In genomic region chr1:198848649-198849048, GRCh38 we compare ENCODE assay signal across 28 cellular contexts.
DNase-seq lines count a peak whose midpoint lies in the region; TF ChIP-seq lines count a peak whose summit lies in the region.
"Had no signal": no experiment of that assay in that cellular context is flagged by ENCODE, and none has a peak within 500 bp of the region (broad histone marks: within the 10 kb centered on the region; RNA-seq: fewer than 3 reads in every experiment).

No MANE protein-coding gene starts in this region.

- H3K36me3 Mint-ChIP-seq in mesothelial cell of epicardium = peaks cover 39% of the 10 kb centered on the region

- H3K4me3 Mint-ChIP-seq in mesothelial cell of epicardium = no peak overlapping the region
- H3K4me3 Mint-ChIP-seq: activated CD4-positive, alpha-beta memory T cell treated with anti-CD3 and anti-CD28 coated beads, Interleukin-2, amount 10 ng/mL, durations not matched to agents 7 days and 5 days; activated naive CD4-positive, alpha-beta T cell treated with anti-CD3 and anti-CD28 coated beads, Interleukin-2, amount 50 U/mL, for 24 hours; effector memory CD8-positive, alpha-beta T cell; stimulated activated naive B cell treated with anti-CD40 and anti-IgM and Interleukin-4, amounts not matched to agents 10 μg/mL and 1 μg/mL and 100 μg/mL, for 72 hours had no signal

- peak; percentile 35 for DNase-seq in DMS 273 (lab: John Stamatoyannopoulos, UW; ENCODE audit: unreplicated experiment)
- DNase-seq in DMS 273 treated with DMSO at 0.1 percent for 48 hours (lab: John Stamatoyannopoulos, UW) = no peak
- DNase-seq in NCI-H82 treated with DMSO at 0.1 percent for 48 hours (lab: John Stamatoyannopoulos, UW; ENCODE audit: unreplicated experiment) = peak; percentile 90
- no peak for DNase-seq in mesothelial cell of epicardium (ENCODE audit: low spot score in 2 of 2, unreplicated experiment in 2 of 2)
- DNase-seq in right atrium auricular region (ENCODE audit: low spot score) = no peak
- no peak for DNase-seq in activated CD4-positive, alpha-beta T cell treated with anti-CD3 and anti-CD28 coated beads for 1 hour
- no peak for DNase-seq in GM19240 (ENCODE audit: insufficient read length, low spot score)
- DNase-seq: activated CD4-positive, alpha-beta memory T cell treated with anti-CD3 and anti-CD28 coated beads, Interleukin-2, amount 10 ng/mL, durations not matched to agents 7 days and 5 days; activated CD8-positive, alpha-beta memory T cell treated with anti-CD3 and anti-CD28 coated beads, Interleukin-2, amount 50 U/mL, for 48 hours; amygdala; cortex of kidney; effector memory CD8-positive, alpha-beta T cell; EL; erythroblast; GM23248; left cardiac atrium; mammary epithelial cell; NCI-H1930; right lobe of liver; stimulated activated CD4-positive, alpha-beta T cell treated with anti-CD3 and anti-CD28 coated beads, Interleukin-15, amount 100 ng/mL, for 24 hours; stimulated activated naive B cell treated with anti-CD40 and anti-IgM and Interleukin-4, amounts not matched to agents 10 μg/mL and 1 μg/mL and 100 μg/mL, for 72 hours; upper lobe of right lung had no signal

- no peaks in the 10 kb centered on the region for H3K27me3 Mint-ChIP-seq in mesothelial cell of epicardium (ENCODE audit: low read depth)
- H3K27me3 Mint-ChIP-seq: activated CD4-positive, alpha-beta memory T cell treated with anti-CD3 and anti-CD28 coated beads, Interleukin-2, amount 10 ng/mL, durations not matched to agents 7 days and 5 days; activated naive CD4-positive, alpha-beta T cell treated with anti-CD3 and anti-CD28 coated beads, Interleukin-2, amount 50 U/mL, for 24 hours; effector memory CD8-positive, alpha-beta T cell; stimulated activated naive B cell treated with anti-CD40 and anti-IgM and Interleukin-4, amounts not matched to agents 10 μg/mL and 1 μg/mL and 100 μg/mL, for 72 hours had no signal

- peak; percentile 16; the same call in 1 of the 2 replicates for TF ChIP-seq EP300 in Ishikawa (IDR thresholded peaks at IDR 0.05; ENCODE audit: borderline replicate concordance)

- TF ChIP-seq CTCF in mesothelial cell of epicardium (IDR thresholded peaks at IDR 0.05; ENCODE audit: unreplicated experiment) (no peak), right atrium auricular region (IDR thresholded peaks at IDR 0.05) (no peak)

- peaks cover 19% of the 10 kb centered on the region for H3K4me1 Mint-ChIP-seq in mesothelial cell of epicardium
- H3K4me1 Mint-ChIP-seq: activated CD4-positive, alpha-beta memory T cell treated with anti-CD3 and anti-CD28 coated beads, Interleukin-2, amount 10 ng/mL, durations not matched to agents 7 days and 5 days; activated naive CD4-positive, alpha-beta T cell treated with anti-CD3 and anti-CD28 coated beads, Interleukin-2, amount 50 U/mL, for 24 hours; stimulated activated naive B cell treated with anti-CD40 and anti-IgM and Interleukin-4, amounts not matched to agents 10 μg/mL and 1 μg/mL and 100 μg/mL, for 72 hours had no signal

- H3K36me3 ChIP-seq in right atrium auricular region = no peaks in the 10 kb centered on the region
- H3K36me3 ChIP-seq: right lobe of liver, suprapubic skin, upper lobe of right lung had no signal

- no peak overlapping the region for H3K27ac ChIP-seq in right atrium auricular region
- H3K27ac ChIP-seq: 22Rv1, GM23248, right lobe of liver, suprapubic skin, upper lobe of right lung had no signal

- H3K4me1 ChIP-seq in right atrium auricular region = no peaks in the 10 kb centered on the region
- H3K4me1 ChIP-seq: right lobe of liver, suprapubic skin, upper lobe of right lung had no signal

- no peak overlapping the region for H3K4me3 ChIP-seq in right atrium auricular region
- H3K4me3 ChIP-seq: GM12878, GM23248, right lobe of liver, suprapubic skin, upper lobe of right lung had no signal

- H3K27me3 ChIP-seq in right atrium auricular region = no peaks in the 10 kb centered on the region
- H3K27me3 ChIP-seq: right lobe of liver, suprapubic skin, upper lobe of right lung had no signal

- peak overlapping the region; percentile 88 for H3K27ac Mint-ChIP-seq in mesothelial cell of epicardium
- H3K27ac Mint-ChIP-seq: activated CD4-positive, alpha-beta memory T cell treated with anti-CD3 and anti-CD28 coated beads, Interleukin-2, amount 10 ng/mL, durations not matched to agents 7 days and 5 days; activated naive CD4-positive, alpha-beta T cell treated with anti-CD3 and anti-CD28 coated beads, Interleukin-2, amount 50 U/mL, for 24 hours; activated T-helper 2 cell treated with anti-CD3 and anti-CD28 coated beads, Interferon-gamma antibody, Interleukin-2, Interleukin-4, amounts not matched to agents 10 μg/mL and 5 μg/mL and 100 μg/mL, durations not matched to agents 14 hours and 24 hours and 36 hours; effector memory CD8-positive, alpha-beta T cell; stimulated activated naive B cell treated with anti-CD40 and anti-IgM and Interleukin-4, amounts not matched to agents 10 μg/mL and 1 μg/mL and 100 μg/mL, for 72 hours had no signal

- peaks cover 16% of the 10 kb centered on the region for H3K9me3 Mint-ChIP-seq in mesothelial cell of epicardium
- H3K9me3 Mint-ChIP-seq: activated CD4-positive, alpha-beta memory T cell treated with anti-CD3 and anti-CD28 coated beads, Interleukin-2, amount 10 ng/mL, durations not matched to agents 7 days and 5 days; effector memory CD8-positive, alpha-beta T cell had no signal

- no peaks in the 10 kb centered on the region for H3K9me3 ChIP-seq in right atrium auricular region
- H3K9me3 ChIP-seq: right lobe of liver, suprapubic skin, upper lobe of right lung had no signal

- TF ChIP-seq RAD21 in Ishikawa (IDR thresholded peaks at IDR 0.05; ENCODE audit: low read depth) = no peak

TF ChIP-seq in Ishikawa, 13 proteins besides CTCF, POLR2A, EP300 and RAD21:
- TF ChIP-seq CREB1 (IDR thresholded peaks at IDR 0.05; ENCODE audit: low read depth) = no peak
- no peak for TF ChIP-seq CEBPB (IDR thresholded peaks at IDR 0.05)
- TF ChIP-seq TEAD4 (IDR thresholded peaks at IDR 0.05) = 0 out of 2 replicates have a peak, but pooled peaks have one; percentile 17
- no peak for TF ChIP-seq FOXM1 (IDR thresholded peaks at IDR 0.05; ENCODE audit: borderline replicate concordance, low read depth)
- no peak for TF ChIP-seq EGR1 (IDR thresholded peaks at IDR 0.05)
- TF ChIP-seq TCF12 (IDR thresholded peaks at IDR 0.05; ENCODE audit: low read depth) = peak; percentile 34; the same call in 1 of the 2 replicates
- TF ChIP-seq NFIC (IDR thresholded peaks at IDR 0.05) = no peak

Comparison
In these comparisons a context has a peak if more than half of its experiments do, and no peak if none do; other contexts are left out.
1. DNase-seq: peak in DMS 273 (single experiment) and NCI-H82 treated with DMSO at 0.1 percent for 48 hours (single experiment); none in DMS 273 treated with DMSO at 0.1 percent for 48 hours (single experiment), mesothelial cell of epicardium (0 of 2), right atrium auricular region (single experiment), activated CD4-positive, alpha-beta T cell treated with anti-CD3 and anti-CD28 coated beads for 1 hour (single experiment) and GM19240 (single experiment).